In genomic region chr13:77733674-77734073, GRCh38 we compare ENCODE assay signal across 15 cellular contexts. TPM values are rescaled to one million over a fixed set of nuclear protein-coding genes. Genes with fewer than 3 reads are reported as not detected.
DNase-seq lines count a peak whose midpoint lies in the region; ATAC-seq and TF ChIP-seq lines count a peak whose summit lies in the region.
"Had no signal": no experiment of that assay in that cellular context is flagged by ENCODE, and none has a peak within 500 bp of the region (broad histone marks: within the 10 kb centered on the region; RNA-seq: fewer than 3 reads in every experiment).

No MANE protein-coding gene starts in this region.

- no peak for ATAC-seq in activated naive CD8-positive, alpha-beta T cell treated with anti-CD3 and anti-CD28 coated beads, Interleukin-2, amount 50 U/mL, for 24 hours

- H3K9me3 ChIP-seq in hepatocyte (ENCODE audit: low read depth) = no peaks in the 10 kb centered on the region
- H3K9me3 ChIP-seq in sigmoid colon = no peaks in the 10 kb centered on the region
- H3K9me3 ChIP-seq: BE2C had no signal

- peaks cover 14% of the 10 kb centered on the region for H3K36me3 Mint-ChIP-seq in activated naive CD8-positive, alpha-beta T cell treated with anti-CD3 and anti-CD28 coated beads, Interleukin-2, amount 50 U/mL, for 24 hours (ENCODE audit: low read depth)

- no peak for TF ChIP-seq EP300 in sigmoid colon (IDR thresholded peaks at IDR 0.05)

- H3K4me3 ChIP-seq in hepatocyte = no peak overlapping the region
- no peak overlapping the region for H3K4me3 ChIP-seq in sigmoid colon

- POLR2A ChIA-PET in HEK293T (lab: Yijun Ruan, JAX) = no interaction called here

- no peak overlapping the region for H2AFZ ChIP-seq in hepatocyte

- peaks cover 27% of the 10 kb centered on the region for H3K4me1 Mint-ChIP-seq in activated naive CD8-positive, alpha-beta T cell treated with anti-CD3 and anti-CD28 coated beads, Interleukin-2, amount 50 U/mL, for 24 hours

- H3K36me3 ChIP-seq in hepatocyte (replicated peaks; ENCODE audit: insufficient read depth, low read depth) (no peaks in the 10 kb centered on the region), sigmoid colon (no peaks in the 10 kb centered on the region)
- H3K36me3 ChIP-seq: BE2C had no signal

- TF ChIP-seq CTCF in hepatocyte (IDR thresholded peaks at IDR 0.05; ENCODE audit: poor library complexity) (no peak), sigmoid colon (IDR thresholded peaks at IDR 0.05) (no peak)

- intact Hi-C loops in sigmoid colon (cut with DNase I) = no loop called here

- CTCF ChIA-PET in HEK293T (lab: Yijun Ruan, JAX) = no interaction called here

- no peak overlapping the region for H3K4me2 ChIP-seq in hepatocyte

- no peaks in the 10 kb centered on the region for H3K27me3 Mint-ChIP-seq in activated naive CD8-positive, alpha-beta T cell treated with anti-CD3 and anti-CD28 coated beads, Interleukin-2, amount 50 U/mL, for 24 hours
- H3K27me3 Mint-ChIP-seq: CD8-positive, alpha-beta memory T cell had no signal

- H3K79me2 ChIP-seq in hepatocyte = no peaks in the 10 kb centered on the region

- H3K27me3 ChIP-seq in hepatocyte (no peaks in the 10 kb centered on the region), sigmoid colon (no peaks in the 10 kb centered on the region)
- H3K27me3 ChIP-seq: BE2C had no signal

- H3K27ac ChIP-seq in cingulate gyrus (ENCODE audit: low read depth, low read length) (peak overlapping the region; percentile 56), hepatocyte (no peak overlapping the region), sigmoid colon (no peak overlapping the region)

- H3K9me3 Mint-ChIP-seq in activated naive CD8-positive, alpha-beta T cell treated with anti-CD3 and anti-CD28 coated beads, Interleukin-2, amount 50 U/mL, for 24 hours = no peaks in the 10 kb centered on the region
- H3K9me3 Mint-ChIP-seq: CD8-positive, alpha-beta memory T cell; H9 had no signal

- H4K20me1 ChIP-seq in hepatocyte (ENCODE audit: insufficient read depth, poor library complexity, severe bottlenecking) = no peaks in the 10 kb centered on the region

- H3K27ac Mint-ChIP-seq in activated naive CD8-positive, alpha-beta T cell treated with anti-CD3 and anti-CD28 coated beads, Interleukin-2, amount 50 U/mL, for 24 hours = no peak overlapping the region
- H3K27ac Mint-ChIP-seq: CD8-positive, alpha-beta memory T cell had no signal

- no peak for TF ChIP-seq POLR2A in sigmoid colon (IDR thresholded peaks at IDR 0.05)

- H3K4me3 Mint-ChIP-seq in activated naive CD8-positive, alpha-beta T cell treated with anti-CD3 and anti-CD28 coated beads, Interleukin-2, amount 50 U/mL, for 24 hours = no peak overlapping the region
- H3K4me3 Mint-ChIP-seq: CD8-positive, alpha-beta memory T cell; H9 had no signal

- 64% methylated on average over 1 of the region's 1 CpG for WGBS in hepatocyte (ENCODE audit: low lambda C conversion rate, missing lambda C conversion rate)
- WGBS in sigmoid colon, 2 donors = 54 to 67% methylated on average over 1 of the region's 1 CpG

- DNase-seq in HEK293T (ENCODE audit: extremely low spot score) = peak; percentile 38
- DNase-seq in NCI-H524 treated with DMSO at 0.1 percent for 48 hours (lab: John Stamatoyannopoulos, UW) = peak; percentile 97
- DNase-seq in hepatocyte (ENCODE audit: low spot score) = no peak
- no peak for DNase-seq in activated naive CD8-positive, alpha-beta T cell treated with anti-CD3 and anti-CD28 coated beads, Interleukin-2, amount 50 U/mL, for 24 hours
- no peak for DNase-seq in NCI-H1417 treated with DMSO at 0.1 percent for 48 hours (lab: John Stamatoyannopoulos, UW)
- DNase-seq in sigmoid colon = no peak
- DNase-seq: BE2C; CD8-positive, alpha-beta memory T cell; DMS153; H9; NCI-H187; NCI-H510A; SW 1271 had no signal

- H3K4me1 ChIP-seq in hepatocyte (ENCODE audit: insufficient read depth) (no peaks in the 10 kb centered on the region), sigmoid colon (peaks cover 0 to 3% (median 0%) of the 10 kb centered on the region in 4 donors)

- H3K9me2 ChIP-seq in hepatocyte (replicated peaks; ENCODE audit: insufficient read depth) = no peaks in the 10 kb centered on the region

TF ChIP-seq in HEK293T, 16 proteins besides CTCF, POLR2A, EP300 and RAD21:
- TF ChIP-seq PKNOX1 (IDR thresholded peaks at IDR 0.05) (no peak), ELF4 (IDR thresholded peaks at IDR 0.05) (no peak), SUZ12 (IDR thresholded peaks at IDR 0.05) (no peak), FOXA1 (IDR thresholded peaks at IDR 0.05) (no peak), TARDBP (IDR thresholded peaks at IDR 0.05) (no peak), FOXK2 (IDR thresholded peaks at IDR 0.05) (no peak), BHLHE40 (IDR thresholded peaks at IDR 0.05; ENCODE audit: borderline replicate concordance) (no peak), HDGF (IDR thresholded peaks at IDR 0.05; ENCODE audit: borderline replicate concordance) (no peak), CTBP1 (IDR thresholded peaks at IDR 0.05; ENCODE audit: borderline replicate concordance) (no peak), ZNF384 (IDR thresholded peaks at IDR 0.05) (no peak), FOXM1 (IDR thresholded peaks at IDR 0.05; ENCODE audit: borderline replicate concordance) (no peak), LEF1 (IDR thresholded peaks at IDR 0.05; ENCODE audit: borderline replicate concordance) (no peak), ARNT (IDR thresholded peaks at IDR 0.05) (no peak), NFRKB (IDR thresholded peaks at IDR 0.05) (no peak), L3MBTL2 (conservative IDR thresholded peaks at IDR 0.05) (no peak), SP1 (IDR thresholded peaks at IDR 0.05) (no peak)

RNA-seq across cellular contexts. Expression of gene SLAIN1, which starts 36.2 kb away (rescaled TPM):
- total RNA-seq in hepatocyte = 19.5 and 22.7 TPM in 2 replicates
- 6.0 and 11.3 TPM in 2 replicates for polyA plus RNA-seq in hepatocyte
- 10 to 100 TPM in 3 of 4 donors, 1 to 10 TPM in 1; 6.5 to 19.3 (median 13.0) TPM for total RNA-seq in sigmoid colon
- 1 to 10 TPM in 2 of 3 donors, under 1 TPM in 1; 0.69 to 4.9 (median 2.4) TPM for polyA plus RNA-seq in sigmoid colon
- total RNA-seq: RPMI7951 had no signal

Comparison
In these comparisons a context has a peak if more than half of its experiments do, and no peak if none do; other contexts are left out.
1. DNase-seq: peak in HEK293T (single experiment) and NCI-H524 treated with DMSO at 0.1 percent for 48 hours (single experiment); none in hepatocyte (single experiment), activated naive CD8-positive, alpha-beta T cell treated with anti-CD3 and anti-CD28 coated beads, Interleukin-2, amount 50 U/mL, for 24 hours (single experiment), NCI-H1417 treated with DMSO at 0.1 percent for 48 hours (single experiment) and sigmoid colon (single experiment).